Comparison of ENCODE assay signal across 8 cellular contexts in genomic region chr9:133149130-133150015, GRCh38. TPM values are rescaled to one million over a fixed set of nuclear protein-coding genes. Genes with fewer than 3 reads are reported as not detected.
A peak's percentile ranks its signal among the peaks of the same experiment; 100 is the strongest.
DNase-seq lines count a peak whose midpoint lies in the region; ATAC-seq and TF ChIP-seq lines count a peak whose summit lies in the region.

No MANE protein-coding gene starts in this region.

- no peaks in the 10 kb centered on the region for H3K27me3 Mint-ChIP-seq in activated B cell treated with CpG ODN at 0.5 μM for 24 hours
- no peaks in the 10 kb centered on the region for H3K27me3 Mint-ChIP-seq in central memory CD8-positive, alpha-beta T cell

- H3K36me3 Mint-ChIP-seq in activated B cell treated with CpG ODN at 0.5 μM for 24 hours (ENCODE audit: low read depth) = peaks cover 3% of the 10 kb centered on the region
- peaks cover 23% of the 10 kb centered on the region for H3K36me3 Mint-ChIP-seq in central memory CD8-positive, alpha-beta T cell (ENCODE audit: insufficient read depth)

- peak overlapping the region; percentile 78 for H3K4me3 Mint-ChIP-seq in activated B cell treated with CpG ODN at 0.5 μM for 24 hours
- peak overlapping the region; percentile 81 for H3K4me3 Mint-ChIP-seq in central memory CD8-positive, alpha-beta T cell

- H3K27ac Mint-ChIP-seq in activated B cell treated with CpG ODN at 0.5 μM for 24 hours = peak overlapping the region; percentile 71
- peak overlapping the region; percentile 70 for H3K27ac Mint-ChIP-seq in central memory CD8-positive, alpha-beta T cell (ENCODE audit: low read depth)

- no peaks in the 10 kb centered on the region for H3K27me3 ChIP-seq in kidney epithelial cell (ENCODE audit: control insufficient read depth, insufficient read depth, low read length)

- TF ChIP-seq CTCF in AG10803 (conservative IDR thresholded peaks at IDR 0.05; ENCODE audit: low read length) = peak; percentile 13; the same call in 1 of the 2 replicates
- no peak for TF ChIP-seq CTCF in activated B cell treated with CpG ODN at 0.5 μM for 24 hours (IDR thresholded peaks at IDR 0.05)
- TF ChIP-seq CTCF in kidney epithelial cell (IDR thresholded peaks at IDR 0.05; ENCODE audit: insufficient read depth, low read length, poor library complexity, severe bottlenecking) = peak; percentile 26

- intact Hi-C loops in activated B cell treated with CpG ODN at 0.5 μM for 24 hours (cut with micrococcal nuclease) = loop anchor here (1.0 to 2.0 kb wide), 5 partner anchors 12 to 204 kb away; partner anchors contain the start of gene RALGDS

- peak overlapping the region; percentile 53 for H3K4me3 ChIP-seq in AG10803 (ENCODE audit: low read length)
- H3K4me3 ChIP-seq in kidney epithelial cell (ENCODE audit: low read depth, low read length) = peak overlapping the region; percentile 88

- peak; percentile 68 for ATAC-seq in GM18868 (IDR thresholded peaks at IDR 0.05; ENCODE audit: unreplicated experiment)
- peak; percentile 55 for ATAC-seq in HG03095 (IDR thresholded peaks at IDR 0.05; ENCODE audit: unreplicated experiment)
- ATAC-seq in activated B cell treated with CpG ODN at 0.5 μM for 24 hours (ENCODE audit: low read depth) = peak; percentile 71
- peak; percentile 47 for ATAC-seq in central memory CD8-positive, alpha-beta T cell (replicated peaks; ENCODE audit: extremely low read depth, poor library complexity, severe bottlenecking)

- peak; percentile 90 for DNase-seq in AG10803 (ENCODE audit: low read depth)
- peak; percentile 97 for DNase-seq in NCI-H2196 (lab: John Stamatoyannopoulos, UW; ENCODE audit: unreplicated experiment)
- DNase-seq in activated B cell treated with CpG ODN at 0.5 μM for 24 hours = peak; percentile 83
- peak; percentile 70 for DNase-seq in central memory CD8-positive, alpha-beta T cell (ENCODE audit: low spot score in 2 of 2)
- DNase-seq in kidney epithelial cell (ENCODE audit: low read depth) = no peak
- peak; percentile 88 for DNase-seq in stimulated activated CD4-positive, alpha-beta T cell treated with anti-CD3 and anti-CD28 coated beads, Interleukin-15, amount 100 ng/mL, for 24 hours

- POLR2A ChIA-PET in activated B cell treated with CpG ODN at 0.5 μM for 24 hours (lab: Charles Lee) = interaction anchor here (0.6 to 7.9 kb wide), 8 partner anchors 10 to 329 kb away, joined by 3 to 89 read pairs (median 5); partner anchors contain the start of genes GTF3C5 and SLC2A6

- H3K9me3 Mint-ChIP-seq in activated B cell treated with CpG ODN at 0.5 μM for 24 hours = no peaks in the 10 kb centered on the region
- no peaks in the 10 kb centered on the region for H3K9me3 Mint-ChIP-seq in central memory CD8-positive, alpha-beta T cell

- peaks cover 40% of the 10 kb centered on the region for H3K4me1 Mint-ChIP-seq in activated B cell treated with CpG ODN at 0.5 μM for 24 hours
- peaks cover 28% of the 10 kb centered on the region for H3K4me1 Mint-ChIP-seq in central memory CD8-positive, alpha-beta T cell

- no peaks in the 10 kb centered on the region for H3K36me3 ChIP-seq in kidney epithelial cell (ENCODE audit: control insufficient read depth, insufficient read depth, low read length)

- CTCF ChIA-PET in activated B cell treated with CpG ODN at 0.5 μM for 24 hours (lab: Charles Lee) = interaction anchor here (1.4 to 8.5 kb wide), 2 partner anchors 9 to 40 kb away, joined by 5 to 369 read pairs; no protein-coding TSS in a partner anchor

RNA-seq across cellular contexts. Expression of gene GBGT1, which starts 14.3 kb away (rescaled TPM):
- total RNA-seq in activated B cell treated with CpG ODN at 0.5 μM for 24 hours (42.2 and 49.5 TPM in 2 replicates), kidney epithelial cell (8.8 and 12.4 TPM in 2 replicates)

RNA-seq across cellular contexts. Expression of gene RALGDS, which starts 28.3 kb away (rescaled TPM):
- total RNA-seq in activated B cell treated with CpG ODN at 0.5 μM for 24 hours (21.2 and 29.2 TPM in 2 replicates), kidney epithelial cell (39.9 and 43.7 TPM in 2 replicates)

RNA-seq across cellular contexts. Expression of gene OBP2B, which starts 59.7 kb away (rescaled TPM):
- total RNA-seq in activated B cell treated with CpG ODN at 0.5 μM for 24 hours (not detected in 2 replicates), kidney epithelial cell (not detected in 2 replicates)
